In the genomic region with DNA sequence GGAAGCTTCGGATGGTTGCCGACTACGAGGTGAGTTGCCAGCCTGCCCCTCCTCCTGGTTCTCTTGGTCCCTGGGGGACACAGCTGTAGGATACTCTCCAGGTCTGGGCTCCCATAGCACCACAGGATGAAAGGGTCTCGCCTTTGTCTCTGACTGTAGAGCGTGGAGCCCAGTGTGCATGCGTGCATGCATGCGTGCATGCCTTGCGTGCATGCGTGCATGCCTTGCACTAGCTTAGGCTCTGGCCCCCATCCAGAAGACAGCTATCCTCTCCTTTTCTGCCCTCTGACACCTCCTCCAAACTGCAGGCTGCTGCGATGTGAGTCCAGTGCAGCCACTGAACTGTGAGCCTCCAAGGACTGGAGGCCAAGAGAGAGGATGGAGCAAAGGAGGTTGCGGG, we compare ENCODE assay signal across 2 cellular contexts.
A peak's percentile ranks its signal among the peaks of the same experiment; 100 is the strongest.
TF ChIP-seq lines count a peak whose summit lies in the region.

No MANE protein-coding gene starts in this region.

TF ChIP-seq in HEK293, 187 proteins besides CTCF, POLR2A, EP300 and RAD21 (continued from another document):
- TF ChIP-seq, protein P1, sequence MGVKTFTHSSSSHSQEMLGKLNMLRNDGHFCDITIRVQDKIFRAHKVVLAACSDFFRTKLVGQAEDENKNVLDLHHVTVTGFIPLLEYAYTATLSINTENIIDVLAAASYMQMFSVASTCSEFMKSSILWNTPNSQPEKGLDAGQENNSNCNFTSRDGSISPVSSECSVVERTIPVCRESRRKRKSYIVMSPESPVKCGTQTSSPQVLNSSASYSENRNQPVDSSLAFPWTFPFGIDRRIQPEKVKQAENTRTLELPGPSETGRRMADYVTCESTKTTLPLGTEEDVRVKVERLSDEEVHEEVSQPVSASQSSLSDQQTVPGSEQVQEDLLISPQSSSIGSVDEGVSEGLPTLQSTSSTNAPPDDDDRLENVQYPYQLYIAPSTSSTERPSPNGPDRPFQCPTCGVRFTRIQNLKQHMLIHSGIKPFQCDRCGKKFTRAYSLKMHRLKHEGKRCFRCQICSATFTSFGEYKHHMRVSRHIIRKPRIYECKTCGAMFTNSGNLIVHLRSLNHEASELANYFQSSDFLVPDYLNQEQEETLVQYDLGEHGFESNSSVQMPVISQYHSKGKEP (tag by site-specific recombination; IDR thresholded peaks at IDR 0.05): peak; percentile 83; the same call in 1 of the 2 replicates
TF ChIP-seq in HEK293: peak in this region for 1.

TF ChIP-seq in WTC11, 78 proteins besides CTCF, POLR2A, EP300 and RAD21 (continued from another document):
- TF ChIP-seq ATF6 (CRISPR knock-in tag; IDR thresholded peaks at IDR 0.05): no peak
- TF ChIP-seq FOXK1 (CRISPR knock-in tag; IDR thresholded peaks at IDR 0.05): no peak
- TF ChIP-seq, protein P2, sequence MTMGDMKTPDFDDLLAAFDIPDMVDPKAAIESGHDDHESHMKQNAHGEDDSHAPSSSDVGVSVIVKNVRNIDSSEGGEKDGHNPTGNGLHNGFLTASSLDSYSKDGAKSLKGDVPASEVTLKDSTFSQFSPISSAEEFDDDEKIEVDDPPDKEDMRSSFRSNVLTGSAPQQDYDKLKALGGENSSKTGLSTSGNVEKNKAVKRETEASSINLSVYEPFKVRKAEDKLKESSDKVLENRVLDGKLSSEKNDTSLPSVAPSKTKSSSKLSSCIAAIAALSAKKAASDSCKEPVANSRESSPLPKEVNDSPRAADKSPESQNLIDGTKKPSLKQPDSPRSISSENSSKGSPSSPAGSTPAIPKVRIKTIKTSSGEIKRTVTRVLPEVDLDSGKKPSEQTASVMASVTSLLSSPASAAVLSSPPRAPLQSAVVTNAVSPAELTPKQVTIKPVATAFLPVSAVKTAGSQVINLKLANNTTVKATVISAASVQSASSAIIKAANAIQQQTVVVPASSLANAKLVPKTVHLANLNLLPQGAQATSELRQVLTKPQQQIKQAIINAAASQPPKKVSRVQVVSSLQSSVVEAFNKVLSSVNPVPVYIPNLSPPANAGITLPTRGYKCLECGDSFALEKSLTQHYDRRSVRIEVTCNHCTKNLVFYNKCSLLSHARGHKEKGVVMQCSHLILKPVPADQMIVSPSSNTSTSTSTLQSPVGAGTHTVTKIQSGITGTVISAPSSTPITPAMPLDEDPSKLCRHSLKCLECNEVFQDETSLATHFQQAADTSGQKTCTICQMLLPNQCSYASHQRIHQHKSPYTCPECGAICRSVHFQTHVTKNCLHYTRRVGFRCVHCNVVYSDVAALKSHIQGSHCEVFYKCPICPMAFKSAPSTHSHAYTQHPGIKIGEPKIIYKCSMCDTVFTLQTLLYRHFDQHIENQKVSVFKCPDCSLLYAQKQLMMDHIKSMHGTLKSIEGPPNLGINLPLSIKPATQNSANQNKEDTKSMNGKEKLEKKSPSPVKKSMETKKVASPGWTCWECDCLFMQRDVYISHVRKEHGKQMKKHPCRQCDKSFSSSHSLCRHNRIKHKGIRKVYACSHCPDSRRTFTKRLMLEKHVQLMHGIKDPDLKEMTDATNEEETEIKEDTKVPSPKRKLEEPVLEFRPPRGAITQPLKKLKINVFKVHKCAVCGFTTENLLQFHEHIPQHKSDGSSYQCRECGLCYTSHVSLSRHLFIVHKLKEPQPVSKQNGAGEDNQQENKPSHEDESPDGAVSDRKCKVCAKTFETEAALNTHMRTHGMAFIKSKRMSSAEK (CRISPR knock-in tag; IDR thresholded peaks at IDR 0.05; ENCODE audit: borderline replicate concordance): no peak
- TF ChIP-seq ZBTB43 (CRISPR knock-in tag; IDR thresholded peaks at IDR 0.05): no peak
- TF ChIP-seq, protein P3, sequence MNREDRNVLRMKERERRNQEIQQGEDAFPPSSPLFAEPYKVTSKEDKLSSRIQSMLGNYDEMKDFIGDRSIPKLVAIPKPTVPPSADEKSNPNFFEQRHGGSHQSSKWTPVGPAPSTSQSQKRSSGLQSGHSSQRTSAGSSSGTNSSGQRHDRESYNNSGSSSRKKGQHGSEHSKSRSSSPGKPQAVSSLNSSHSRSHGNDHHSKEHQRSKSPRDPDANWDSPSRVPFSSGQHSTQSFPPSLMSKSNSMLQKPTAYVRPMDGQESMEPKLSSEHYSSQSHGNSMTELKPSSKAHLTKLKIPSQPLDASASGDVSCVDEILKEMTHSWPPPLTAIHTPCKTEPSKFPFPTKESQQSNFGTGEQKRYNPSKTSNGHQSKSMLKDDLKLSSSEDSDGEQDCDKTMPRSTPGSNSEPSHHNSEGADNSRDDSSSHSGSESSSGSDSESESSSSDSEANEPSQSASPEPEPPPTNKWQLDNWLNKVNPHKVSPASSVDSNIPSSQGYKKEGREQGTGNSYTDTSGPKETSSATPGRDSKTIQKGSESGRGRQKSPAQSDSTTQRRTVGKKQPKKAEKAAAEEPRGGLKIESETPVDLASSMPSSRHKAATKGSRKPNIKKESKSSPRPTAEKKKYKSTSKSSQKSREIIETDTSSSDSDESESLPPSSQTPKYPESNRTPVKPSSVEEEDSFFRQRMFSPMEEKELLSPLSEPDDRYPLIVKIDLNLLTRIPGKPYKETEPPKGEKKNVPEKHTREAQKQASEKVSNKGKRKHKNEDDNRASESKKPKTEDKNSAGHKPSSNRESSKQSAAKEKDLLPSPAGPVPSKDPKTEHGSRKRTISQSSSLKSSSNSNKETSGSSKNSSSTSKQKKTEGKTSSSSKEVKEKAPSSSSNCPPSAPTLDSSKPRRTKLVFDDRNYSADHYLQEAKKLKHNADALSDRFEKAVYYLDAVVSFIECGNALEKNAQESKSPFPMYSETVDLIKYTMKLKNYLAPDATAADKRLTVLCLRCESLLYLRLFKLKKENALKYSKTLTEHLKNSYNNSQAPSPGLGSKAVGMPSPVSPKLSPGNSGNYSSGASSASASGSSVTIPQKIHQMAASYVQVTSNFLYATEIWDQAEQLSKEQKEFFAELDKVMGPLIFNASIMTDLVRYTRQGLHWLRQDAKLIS (CRISPR knock-in tag; IDR thresholded peaks at IDR 0.05; ENCODE audit: borderline replicate concordance): no peak
